ENCODE assay signal across 21 cellular contexts in the genomic region with DNA sequence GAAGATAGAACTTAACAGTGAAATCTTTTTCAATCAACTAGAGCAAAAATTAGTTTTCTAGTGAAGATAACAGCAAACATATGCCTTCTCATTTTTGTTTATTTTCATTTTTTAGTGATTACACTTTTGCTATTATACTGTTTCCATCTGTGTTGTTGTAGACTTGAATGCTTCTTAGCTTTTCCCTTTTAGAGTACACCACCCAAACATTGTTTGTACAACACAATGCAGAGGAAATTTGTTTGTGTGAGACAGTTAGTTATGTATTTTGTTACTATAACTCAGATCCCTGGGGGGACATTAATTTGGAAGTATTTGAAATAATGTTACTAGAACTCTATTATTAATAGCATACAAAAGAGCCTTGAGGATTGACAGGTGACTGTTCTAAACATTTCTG.
A peak's percentile ranks its signal among the peaks of the same experiment; 100 is the strongest.
DNase-seq lines count a peak whose midpoint lies in the region; ATAC-seq, FAIRE-seq and TF ChIP-seq lines count a peak whose summit lies in the region.
"Had no signal": no experiment of that assay in that cellular context is flagged by ENCODE, and none has a peak within 500 bp of the region (broad histone marks: within the 10 kb centered on the region; RNA-seq: fewer than 3 reads in every experiment).

No MANE protein-coding gene starts in this region.

- CTCF ChIA-PET in A549 (lab: Yijun Ruan, JAX), result no interaction called here

- intact Hi-C loops in heart left ventricle (cut with DNase I), result loop anchor here in 2 of 10 donors (5.0 kb wide), 1 partner anchor 62 kb away; a partner anchor contains a TSS
- intact Hi-C loops in left cardiac atrium (cut with DNase I), result loop anchor here in 1 of 2 donors (5.0 kb wide), 1 partner anchor 57 kb away; no protein-coding TSS in a partner anchor
- intact Hi-C loops in activated T-helper 2 cell treated with anti-CD3 and anti-CD28 coated beads, Interferon-gamma antibody, Interleukin-2, Interleukin-4, amounts not matched to agents 10 μg/mL and 5 μg/mL and 100 μg/mL, durations not matched to agents 14 hours and 24 hours and 36 hours (cut with micrococcal nuclease), result no loop called here
- intact Hi-C loops in transverse colon (cut with DNase I; ENCODE audit: low total_unique reads), result no loop called here

- H3K36me3 ChIP-seq in heart left ventricle (peaks cover 0 to 67% (median 58%) of the 10 kb centered on the region in 9 donors), transverse colon (peaks cover 0 to 32% (median 13%) of the 10 kb centered on the region in 4 donors)

- ATAC-seq in heart left ventricle (peak in 2 of 4 donors; percentile 62 to 63), left cardiac atrium (no peak), A549 (no peak)
- ATAC-seq: GM12878 had no signal

- H3K9me3 ChIP-seq in heart left ventricle (no peaks in the 10 kb centered on the region), A549 (no peaks in the 10 kb centered on the region), transverse colon (no peaks in the 10 kb centered on the region)
- H3K9me3 ChIP-seq: BE2C, HAP-1 had no signal

- H3K27me3 ChIP-seq in heart left ventricle (no peaks in the 10 kb centered on the region), transverse colon (no peaks in the 10 kb centered on the region)
- H3K27me3 ChIP-seq: BE2C had no signal

- no peak for TF ChIP-seq EP300 in A549 (IDR thresholded peaks at IDR 0.05)
- TF ChIP-seq EP300 in transverse colon (IDR thresholded peaks at IDR 0.05; ENCODE audit: low read depth), result no peak

- TF ChIP-seq RAD21 in A549 (conservative IDR thresholded peaks at IDR 0.05 in 1 of 2, IDR thresholded peaks at IDR 0.05 in 1 of 2), result no peak

- TF ChIP-seq POLR2A in heart left ventricle (IDR thresholded peaks at IDR 0.05) (no peak), A549 (IDR thresholded peaks at IDR 0.05; ENCODE audit: low read length) (no peak), transverse colon (IDR thresholded peaks at IDR 0.05) (no peak)

- H3K27ac ChIP-seq in heart left ventricle (peak overlapping the region in 10 of 12 donors; percentile 36 to 67 (median 52)), A549 (no peak overlapping the region), transverse colon (no peak overlapping the region)
- H3K27ac ChIP-seq: 22Rv1 had no signal

- no peak for DNase-seq in heart left ventricle
- DNase-seq in left cardiac atrium, result no peak
- no peak for DNase-seq in A549 (ENCODE audit: low read depth in 1 of 2, low spot score in 1 of 2)
- peak; percentile 37 for DNase-seq in fibroblast of villous mesenchyme (ENCODE audit: low read depth)
- DNase-seq in progenitor cell of endocrine pancreas (ENCODE audit: low spot score, unreplicated experiment), result no peak
- no peak for DNase-seq in activated T-helper 2 cell treated with anti-CD3 and anti-CD28 coated beads, Interferon-gamma antibody, Interleukin-2, Interleukin-4, amounts not matched to agents 10 μg/mL and 5 μg/mL and 100 μg/mL, durations not matched to agents 14 hours and 24 hours and 36 hours (ENCODE audit: low spot score)
- DNase-seq in transverse colon, result no peak
- DNase-seq: BE2C; C1 segment of cervical spinal cord; CD4-positive, CD25-positive, alpha-beta regulatory T cell; CD8-positive, alpha-beta memory T cell; COR-L47; DMS 273 treated with DMSO at 0.1 percent for 48 hours; DMS53; DND-41; EL had no signal

- H3K9me3 Mint-ChIP-seq in progenitor cell of endocrine pancreas (ENCODE audit: low read depth), result no peaks in the 10 kb centered on the region
- H3K9me3 Mint-ChIP-seq in activated T-helper 2 cell treated with anti-CD3 and anti-CD28 coated beads, Interferon-gamma antibody, Interleukin-2, Interleukin-4, amounts not matched to agents 10 μg/mL and 5 μg/mL and 100 μg/mL, durations not matched to agents 14 hours and 24 hours and 36 hours, result no peaks in the 10 kb centered on the region
- H3K9me3 Mint-ChIP-seq: CD4-positive, CD25-positive, alpha-beta regulatory T cell; CD8-positive, alpha-beta memory T cell had no signal

- no peak overlapping the region for H3K4me3 ChIP-seq in heart left ventricle
- H3K4me3 ChIP-seq in A549, result no peak overlapping the region
- H3K4me3 ChIP-seq in fibroblast of villous mesenchyme (ENCODE audit: low read depth, low read length), result no peak overlapping the region
- H3K4me3 ChIP-seq in transverse colon, result no peak overlapping the region
- H3K4me3 ChIP-seq: GM12878, HAP-1 had no signal

- H3K27me3 Mint-ChIP-seq in progenitor cell of endocrine pancreas, result no peaks in the 10 kb centered on the region
- H3K27me3 Mint-ChIP-seq in activated T-helper 2 cell treated with anti-CD3 and anti-CD28 coated beads, Interferon-gamma antibody, Interleukin-2, Interleukin-4, amounts not matched to agents 10 μg/mL and 5 μg/mL and 100 μg/mL, durations not matched to agents 14 hours and 24 hours and 36 hours (ENCODE audit: low read depth), result no peaks in the 10 kb centered on the region
- H3K27me3 Mint-ChIP-seq: CD4-positive, CD25-positive, alpha-beta regulatory T cell; CD8-positive, alpha-beta memory T cell had no signal

- no peaks in the 10 kb centered on the region for H3K36me3 Mint-ChIP-seq in progenitor cell of endocrine pancreas (ENCODE audit: insufficient read depth)
- peaks cover 28% of the 10 kb centered on the region for H3K36me3 Mint-ChIP-seq in activated T-helper 2 cell treated with anti-CD3 and anti-CD28 coated beads, Interferon-gamma antibody, Interleukin-2, Interleukin-4, amounts not matched to agents 10 μg/mL and 5 μg/mL and 100 μg/mL, durations not matched to agents 14 hours and 24 hours and 36 hours (ENCODE audit: low read depth)

- no peak overlapping the region for H3K4me3 Mint-ChIP-seq in progenitor cell of endocrine pancreas (ENCODE audit: low read depth)
- no peak overlapping the region for H3K4me3 Mint-ChIP-seq in activated T-helper 2 cell treated with anti-CD3 and anti-CD28 coated beads, Interferon-gamma antibody, Interleukin-2, Interleukin-4, amounts not matched to agents 10 μg/mL and 5 μg/mL and 100 μg/mL, durations not matched to agents 14 hours and 24 hours and 36 hours (ENCODE audit: low read depth)
- H3K4me3 Mint-ChIP-seq: CD8-positive, alpha-beta memory T cell had no signal

- no peak overlapping the region for H3K4me2 ChIP-seq in A549

- H3K4me1 ChIP-seq in heart left ventricle (peaks cover 0 to 42% (median 26%) of the 10 kb centered on the region in 12 donors), A549 (peaks cover 10% of the 10 kb centered on the region; the same call in 2 of the 3 replicates), transverse colon (peaks cover 0 to 9% (median 6%) of the 10 kb centered on the region in 4 donors)
- H3K4me1 ChIP-seq: HAP-1 had no signal

- FAIRE-seq in A549 (lab: Jason Lieb, UNC), result peak; percentile 61
- FAIRE-seq in endometrium (lab: Jason Lieb, UNC), result peak; percentile 98
- FAIRE-seq: GM12878, H1 had no signal

- peaks cover 3% of the 10 kb centered on the region for H3K4me1 Mint-ChIP-seq in progenitor cell of endocrine pancreas (ENCODE audit: low read depth)
- peaks cover 15% of the 10 kb centered on the region for H3K4me1 Mint-ChIP-seq in activated T-helper 2 cell treated with anti-CD3 and anti-CD28 coated beads, Interferon-gamma antibody, Interleukin-2, Interleukin-4, amounts not matched to agents 10 μg/mL and 5 μg/mL and 100 μg/mL, durations not matched to agents 14 hours and 24 hours and 36 hours (ENCODE audit: low read depth)

- H3K27ac Mint-ChIP-seq in progenitor cell of endocrine pancreas, result no peak overlapping the region
- no peak overlapping the region for H3K27ac Mint-ChIP-seq in activated T-helper 2 cell treated with anti-CD3 and anti-CD28 coated beads, Interferon-gamma antibody, Interleukin-2, Interleukin-4, amounts not matched to agents 10 μg/mL and 5 μg/mL and 100 μg/mL, durations not matched to agents 14 hours and 24 hours and 36 hours
- H3K27ac Mint-ChIP-seq: CD4-positive, CD25-positive, alpha-beta regulatory T cell; CD8-positive, alpha-beta memory T cell had no signal

- TF ChIP-seq CTCF in heart left ventricle (IDR thresholded peaks at IDR 0.05) (no peak), A549 (IDR thresholded peaks at IDR 0.05) (no peak), fibroblast of villous mesenchyme (IDR thresholded peaks at IDR 0.05; ENCODE audit: insufficient read depth, low read depth, low read length) (no peak), progenitor cell of endocrine pancreas (IDR thresholded peaks at IDR 0.05; ENCODE audit: unreplicated experiment) (no peak), transverse colon (IDR thresholded peaks at IDR 0.05) (no peak)

- in situ Hi-C loops in transverse colon (cut with MboI; ENCODE audit: low pct_ligation_motif_present in 1 of 4, low pct_unique_long_range_greater_than_20kb in 1 of 4, low sequenced_read_pairs in 3 of 4), result no loop called here

- POLR2A ChIA-PET in A549 (lab: Yijun Ruan, JAX), result no interaction called here

TF ChIP-seq in A549, 52 proteins besides CTCF, POLR2A, EP300 and RAD21:
- no peak for TF ChIP-seq RARB (CRISPR knock-in tag; IDR thresholded peaks at IDR 0.05)
- TF ChIP-seq, protein P1, sequence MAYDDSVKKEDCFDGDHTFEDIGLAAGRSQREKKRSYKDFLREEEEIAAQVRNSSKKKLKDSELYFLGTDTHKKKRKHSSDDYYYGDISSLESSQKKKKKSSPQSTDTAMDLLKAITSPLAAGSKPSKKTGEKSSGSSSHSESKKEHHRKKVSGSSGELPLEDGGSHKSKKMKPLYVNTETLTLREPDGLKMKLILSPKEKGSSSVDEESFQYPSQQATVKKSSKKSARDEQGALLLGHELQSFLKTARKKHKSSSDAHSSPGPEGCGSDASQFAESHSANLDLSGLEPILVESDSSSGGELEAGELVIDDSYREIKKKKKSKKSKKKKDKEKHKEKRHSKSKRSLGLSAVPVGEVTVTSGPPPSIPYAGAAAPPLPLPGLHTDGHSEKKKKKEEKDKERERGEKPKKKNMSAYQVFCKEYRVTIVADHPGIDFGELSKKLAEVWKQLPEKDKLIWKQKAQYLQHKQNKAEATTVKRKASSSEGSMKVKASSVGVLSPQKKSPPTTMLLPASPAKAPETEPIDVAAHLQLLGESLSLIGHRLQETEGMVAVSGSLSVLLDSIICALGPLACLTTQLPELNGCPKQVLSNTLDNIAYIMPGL (CRISPR knock-in tag; IDR thresholded peaks at IDR 0.05; ENCODE audit: borderline replicate concordance), result no peak

Comparison
In these comparisons a context has a peak if more than half of its experiments do, and no peak if none do; other contexts are left out.
1. H3K27ac ChIP-seq: peak in heart left ventricle (10 of 12); none in A549 (0 of 2) and transverse colon (0 of 4).